Comparison of ENCODE assay signal across 8 cellular contexts in genomic region chr17:39623356-39623950, GRCh38. TPM values are rescaled to one million over a fixed set of nuclear protein-coding genes. Genes with fewer than 3 reads are reported as not detected.
A peak's percentile ranks its signal among the peaks of the same experiment; 100 is the strongest.
DNase-seq lines count a peak whose midpoint lies in the region; ATAC-seq and TF ChIP-seq lines count a peak whose summit lies in the region.

No MANE protein-coding gene starts in this region.

- H3K36me3 ChIP-seq in heart right ventricle (no peaks in the 10 kb centered on the region), rectal smooth muscle tissue (ENCODE audit: control insufficient read depth, insufficient read depth, low read length) (no peaks in the 10 kb centered on the region)

- peak overlapping the region in 1 of 10 donors; percentile 23 for H3K27ac ChIP-seq in heart right ventricle
- H3K27ac ChIP-seq in rectal smooth muscle tissue (ENCODE audit: low read depth, low read length), result no peak overlapping the region

- whole genome bisulfite sequencing in heart right ventricle, 2 donors, result 5 to 9% methylated on average over 16 of the region's 16 CpGs

- peak overlapping the region; percentile 19 for H3K9ac ChIP-seq in rectal smooth muscle tissue (ENCODE audit: low read length)

- no peaks in the 10 kb centered on the region for H3K9me3 Mint-ChIP-seq in activated naive CD8-positive, alpha-beta T cell treated with anti-CD3 and anti-CD28 coated beads, Interleukin-2, amount 50 U/mL, for 24 hours

- peaks cover 2 to 32% (median 12%) of the 10 kb centered on the region in 9 donors for H3K4me1 ChIP-seq in heart right ventricle
- peaks cover 3% of the 10 kb centered on the region for H3K4me1 ChIP-seq in rectal smooth muscle tissue (ENCODE audit: control insufficient read depth, insufficient read depth, low read length)

- H3K4me3 Mint-ChIP-seq in activated naive CD8-positive, alpha-beta T cell treated with anti-CD3 and anti-CD28 coated beads, Interleukin-2, amount 50 U/mL, for 24 hours, result no peak overlapping the region

- H3K36me3 Mint-ChIP-seq in activated naive CD8-positive, alpha-beta T cell treated with anti-CD3 and anti-CD28 coated beads, Interleukin-2, amount 50 U/mL, for 24 hours (ENCODE audit: low read depth), result no peaks in the 10 kb centered on the region

- peak; percentile 69 to 83 for DNase-seq in NCI-H524 (lab: John Stamatoyannopoulos, UW)
- no peak for DNase-seq in NCI-H524 treated with DMSO at 0.1 percent for 48 hours (lab: John Stamatoyannopoulos, UW)
- DNase-seq in NCI-H1092 (lab: John Stamatoyannopoulos, UW), result peak; percentile 79
- peak; percentile 64 to 82 (median 80) for DNase-seq in T-helper 1 cell
- DNase-seq in activated naive CD8-positive, alpha-beta T cell treated with anti-CD3 and anti-CD28 coated beads, Interleukin-2, amount 50 U/mL, for 24 hours, result peak; percentile 94
- DNase-seq in heart right ventricle, result peak; percentile 83 to 89
- DNase-seq in OCI-M2 (lab: John Stamatoyannopoulos, UW; ENCODE audit: unreplicated experiment), result no peak

- peak; percentile 91 to 96 (median 93) for TF ChIP-seq CTCF in heart right ventricle (IDR thresholded peaks at IDR 0.05)

- H3K4me3 ChIP-seq in heart right ventricle, result no peak overlapping the region
- no peak overlapping the region for H3K4me3 ChIP-seq in rectal smooth muscle tissue (ENCODE audit: low read length)

- no peaks in the 10 kb centered on the region for H3K9me3 ChIP-seq in heart right ventricle

- peaks cover 23% of the 10 kb centered on the region for H3K4me1 Mint-ChIP-seq in activated naive CD8-positive, alpha-beta T cell treated with anti-CD3 and anti-CD28 coated beads, Interleukin-2, amount 50 U/mL, for 24 hours

- ATAC-seq in activated naive CD8-positive, alpha-beta T cell treated with anti-CD3 and anti-CD28 coated beads, Interleukin-2, amount 50 U/mL, for 24 hours, result peak; percentile 56
- peak; percentile 46 to 85 (median 78) for ATAC-seq in heart right ventricle

- H3K27ac Mint-ChIP-seq in activated naive CD8-positive, alpha-beta T cell treated with anti-CD3 and anti-CD28 coated beads, Interleukin-2, amount 50 U/mL, for 24 hours, result no peak overlapping the region

- intact Hi-C loops in heart right ventricle (cut with DNase I), result loop anchor here (1.0 to 10.0 kb wide), 11 partner anchors 44 to 357 kb away; partner anchors contain the start of genes PNMT (in 2 of the 10), TCAP (in 2 of the 10) and PSMD3 (in 1 of the 10)

- peaks cover 17 to 62% (median 41%) of the 10 kb centered on the region in 7 donors for H3K27me3 ChIP-seq in heart right ventricle
- peaks cover 28% of the 10 kb centered on the region for H3K27me3 ChIP-seq in rectal smooth muscle tissue (ENCODE audit: control insufficient read depth, insufficient read depth, low read length)

- H3K27me3 Mint-ChIP-seq in activated naive CD8-positive, alpha-beta T cell treated with anti-CD3 and anti-CD28 coated beads, Interleukin-2, amount 50 U/mL, for 24 hours, result peaks cover 31% of the 10 kb centered on the region

RNA-seq across cellular contexts. Expression of gene PPP1R1B, which starts 3.3 kb away (rescaled TPM):
- 1 to 10 TPM in 2 of 10 donors, under 1 TPM in 7, not detected in 1; 0.28 to 1.1 (median 0.63) TPM for total RNA-seq in heart right ventricle
- polyA plus RNA-seq in heart right ventricle, result 1 to 10 TPM in 1 of 2 donors, under 1 TPM in 1; 0.80 to 2.1 TPM

RNA-seq across cellular contexts. Expression of gene STARD3, which starts 13.5 kb away (rescaled TPM):
- 10 to 100 TPM; 14.2 to 25.3 (median 19.6) TPM for total RNA-seq in heart right ventricle
- 10 to 100 TPM; 39.2 to 46.1 TPM for polyA plus RNA-seq in heart right ventricle

RNA-seq across cellular contexts. Expression of gene NEUROD2, which starts 15.7 kb away (rescaled TPM):
- not detected for total RNA-seq in heart right ventricle
- polyA plus RNA-seq in heart right ventricle, result not detected

RNA-seq across cellular contexts. Expression of gene TCAP, which starts 41.7 kb away (rescaled TPM):
- total RNA-seq in heart right ventricle, result 1,000 to 10,000 TPM; 3,683 to 6,290 (median 4,342) TPM
- polyA plus RNA-seq in heart right ventricle, result 1,000 to 10,000 TPM; 2,452 to 2,624 TPM

RNA-seq across cellular contexts. Expression of gene PNMT, which starts 44.8 kb away (rescaled TPM):
- 10 to 100 TPM in 1 of 10 donors, 1 to 10 TPM in 9; 2.7 to 12.8 (median 3.9) TPM for total RNA-seq in heart right ventricle
- 10 to 100 TPM; 16.8 to 30.0 TPM for polyA plus RNA-seq in heart right ventricle

Comparison
In these comparisons a context has a peak if more than half of its experiments do, and no peak if none do; other contexts are left out.
1. DNase-seq: peak in NCI-H524 (2 of 2), NCI-H1092 (single experiment), T-helper 1 cell (5 of 5), activated naive CD8-positive, alpha-beta T cell treated with anti-CD3 and anti-CD28 coated beads, Interleukin-2, amount 50 U/mL, for 24 hours (single experiment) and heart right ventricle (2 of 2); none in NCI-H524 treated with DMSO at 0.1 percent for 48 hours (single experiment) and OCI-M2 (single experiment).